Comparison of ENCODE assay signal across 8 cellular contexts in genomic region chr22:31488988-31489617, GRCh38. TPM values are rescaled to one million over a fixed set of nuclear protein-coding genes. Genes with fewer than 3 reads are reported as not detected.
DNase-seq lines count a peak whose midpoint lies in the region; ATAC-seq and TF ChIP-seq lines count a peak whose summit lies in the region.

No MANE protein-coding gene starts in this region.

- ATAC-seq in Right ventricle myocardium inferior: peak; percentile 11

- H3K79me2 ChIP-seq in OCI-LY1 (ENCODE audit: insufficient read depth, low read length): peaks cover 19% of the 10 kb centered on the region; the same call in 1 of the 2 replicates

- H3K4me3 ChIP-seq in HAP-1: peak overlapping the region; percentile 86
- H3K4me3 ChIP-seq in OCI-LY1 (ENCODE audit: low read depth, low read length, poor library complexity, severe bottlenecking): peak overlapping the region; percentile 72
- H3K4me3 ChIP-seq in ovary: peak overlapping the region; percentile 55

- intact Hi-C loops in activated naive CD4-positive, alpha-beta T cell treated with anti-CD3 and anti-CD28 coated beads for 36 hours (cut with micrococcal nuclease): loop anchor here (1.0 to 2.0 kb wide), 6 partner anchors 37 to 456 kb away; partner anchors contain the start of genes PATZ1 and PRR14L
- intact Hi-C loops in Right ventricle myocardium inferior (cut with DNase I) (loop anchor here (5.0 kb wide), 2 partner anchors 37 to 92 kb away; partner anchors contain the start of gene DRG1), ovary (cut with DNase I) (no loop called here)

- no peak for TF ChIP-seq EP300 in ovary (IDR thresholded peaks at IDR 0.05)

- H3K36me3 Mint-ChIP-seq in activated naive CD4-positive, alpha-beta T cell treated with anti-CD3 and anti-CD28 coated beads for 36 hours (ENCODE audit: low read depth): peaks cover 23% of the 10 kb centered on the region

- H3K27me3 ChIP-seq in HAP-1 (ENCODE audit: low read depth): no peaks in the 10 kb centered on the region
- no peaks in the 10 kb centered on the region for H3K27me3 ChIP-seq in OCI-LY1 (ENCODE audit: insufficient read depth, low read length)
- H3K27me3 ChIP-seq in ovary: no peaks in the 10 kb centered on the region

- no peaks in the 10 kb centered on the region for H3K27me3 Mint-ChIP-seq in activated naive CD4-positive, alpha-beta T cell treated with anti-CD3 and anti-CD28 coated beads for 36 hours (ENCODE audit: low read depth)

- H4K20me1 ChIP-seq in OCI-LY1 (ENCODE audit: insufficient read depth, low read length): no peaks in the 10 kb centered on the region

- no peak overlapping the region for H2AFZ ChIP-seq in OCI-LY1 (ENCODE audit: low read length)

- peak overlapping the region; percentile 95 for H3K27ac ChIP-seq in OCI-LY1 (ENCODE audit: low read depth, low read length, poor library complexity, severe bottlenecking)
- H3K27ac ChIP-seq in ovary: peak overlapping the region; percentile 89 to 97

- no peak for TF ChIP-seq POLR2A in ovary (IDR thresholded peaks at IDR 0.05)

- H3F3A ChIP-seq in OCI-LY1 (ENCODE audit: insufficient read depth, low read length): peaks cover 4% of the 10 kb centered on the region; the same call in 1 of the 2 replicates

- CTCF ChIA-PET in GM10248 (lab: Yijun Ruan, JAX): interaction anchor here (1.0 to 1.8 kb wide), 5 partner anchors 11 to 149 kb away, joined by 3 to 5 read pairs (median 4); no protein-coding TSS in a partner anchor
- CTCF ChIA-PET in activated naive CD4-positive, alpha-beta T cell treated with anti-CD3 and anti-CD28 coated beads for 36 hours (lab: Charles Lee): interaction anchor here (0.6 to 1.8 kb wide), 5 partner anchors 13 to 341 kb away, joined by 3 to 5 read pairs (median 4); no protein-coding TSS in a partner anchor

- H3K9me3 ChIP-seq in HAP-1: no peaks in the 10 kb centered on the region
- no peaks in the 10 kb centered on the region for H3K9me3 ChIP-seq in OCI-LY1 (ENCODE audit: low read length)
- H3K9me3 ChIP-seq in ovary: no peaks in the 10 kb centered on the region

- H3K4me3 Mint-ChIP-seq in activated naive CD4-positive, alpha-beta T cell treated with anti-CD3 and anti-CD28 coated beads for 36 hours: peak overlapping the region; percentile 78

- H3K4me2 ChIP-seq in OCI-LY1 (ENCODE audit: low read length): peak overlapping the region; percentile 82

- peak overlapping the region; percentile 86 for H3K9ac ChIP-seq in OCI-LY1 (ENCODE audit: low read length)

- H3K4me1 Mint-ChIP-seq in activated naive CD4-positive, alpha-beta T cell treated with anti-CD3 and anti-CD28 coated beads for 36 hours (ENCODE audit: low read depth): peaks cover 48% of the 10 kb centered on the region

- peaks cover 13% of the 10 kb centered on the region; the same call in 1 of the 2 replicates for H3K4me1 ChIP-seq in HAP-1
- H3K4me1 ChIP-seq in OCI-LY1 (ENCODE audit: insufficient read depth, low read length, severe bottlenecking): peaks cover 35% of the 10 kb centered on the region
- H3K4me1 ChIP-seq in ovary (ENCODE audit: insufficient read depth): peaks cover 4% of the 10 kb centered on the region

- in situ Hi-C loops in HAP-1 (cut with MboI; ENCODE audit: low sequenced_read_pairs): no loop called here

- TF ChIP-seq CTCF in GM10248 (IDR thresholded peaks at IDR 0.05; ENCODE audit: control extremely low read depth, extremely low read depth, low read depth, missing control alignments): peak; percentile 10
- no peak for TF ChIP-seq CTCF in OCI-LY1 (IDR thresholded peaks at IDR 0.05; ENCODE audit: low read length)
- TF ChIP-seq CTCF in ovary (IDR thresholded peaks at IDR 0.05): no peak

- H3K9me2 ChIP-seq in OCI-LY1 (ENCODE audit: low read depth, low read length): no peaks in the 10 kb centered on the region

- H3K36me3 ChIP-seq in HAP-1 (replicated peaks): peaks cover 38% of the 10 kb centered on the region
- peaks cover 36% of the 10 kb centered on the region for H3K36me3 ChIP-seq in OCI-LY1 (ENCODE audit: insufficient read depth, low read length)
- H3K36me3 ChIP-seq in ovary: no peaks in the 10 kb centered on the region

- POLR2A ChIA-PET in GM10248 (lab: Yijun Ruan, JAX): interaction anchor here (1.3 kb wide), 1 partner anchor 12 kb away, joined by 4 read pairs; no protein-coding TSS in a partner anchor

- WGBS in ovary, 3 donors: 0 to 1% (median 1%) methylated on average over 15 to 61 of the region's 61 CpGs

- DNase-seq in GM10248 (ENCODE audit: extremely low spot score) (peak; percentile 44), HAP-1 (ENCODE audit: low spot score in 2 of 2) (peak in 1 of 2 experiments; percentile 56), Right ventricle myocardium inferior (ENCODE audit: missing footprints) (no peak), ovary (peak; percentile 24 to 62 (median 48)), foreskin melanocyte (no peak), NCI-H1436 treated with DMSO at 0.1 percent for 48 hours (lab: John Stamatoyannopoulos, UW) (no peak)
- DNase-seq in activated naive CD4-positive, alpha-beta T cell treated with anti-CD3 and anti-CD28 coated beads for 36 hours: peak; percentile 63

- peak overlapping the region; percentile 79 for H3K27ac Mint-ChIP-seq in activated naive CD4-positive, alpha-beta T cell treated with anti-CD3 and anti-CD28 coated beads for 36 hours

- H3K9me3 Mint-ChIP-seq in activated naive CD4-positive, alpha-beta T cell treated with anti-CD3 and anti-CD28 coated beads for 36 hours: no peaks in the 10 kb centered on the region

RNA-seq across cellular contexts. Expression of gene EIF4ENIF1, which starts 0.5 kb away (rescaled TPM):
- 10 to 100 TPM; 28.1 to 29.0 TPM for total RNA-seq in activated naive CD4-positive, alpha-beta T cell treated with anti-CD3 and anti-CD28 coated beads for 36 hours
- total RNA-seq in Right ventricle myocardium inferior (30.5 TPM), ovary (10 to 100 TPM in 6 of 7 donors, 1 to 10 TPM in 1; 8.4 to 43.6 (median 37.5) TPM)
- 10 to 100 TPM; 22.3 to 50.2 TPM for polyA plus RNA-seq in ovary

RNA-seq across cellular contexts. Expression of gene SFI1, which starts 7.2 kb away (rescaled TPM):
- total RNA-seq in activated naive CD4-positive, alpha-beta T cell treated with anti-CD3 and anti-CD28 coated beads for 36 hours: 100 to 1,000 TPM; 147 to 155 TPM
- 6.7 TPM for total RNA-seq in Right ventricle myocardium inferior
- 10 to 100 TPM; 24.1 to 33.9 (median 26.1) TPM for total RNA-seq in ovary
- 10 to 100 TPM; 10.8 to 15.7 TPM for polyA plus RNA-seq in ovary

Comparison
In these comparisons a context has a peak if more than half of its experiments do, and no peak if none do; other contexts are left out.
1. DNase-seq: peak in GM10248 (single experiment), activated naive CD4-positive, alpha-beta T cell treated with anti-CD3 and anti-CD28 coated beads for 36 hours (single experiment) and ovary (5 of 5); none in Right ventricle myocardium inferior (single experiment), foreskin melanocyte (single experiment) and NCI-H1436 treated with DMSO at 0.1 percent for 48 hours (single experiment).
2. RNA of gene SFI1, which starts 7.2 kb away (total RNA-seq): 147 to 155 TPM in activated naive CD4-positive, alpha-beta T cell treated with anti-CD3 and anti-CD28 coated beads for 36 hours; 24.1 to 33.9 TPM in ovary and 6.7 TPM in Right ventricle myocardium inferior (single experiment); every median in the first group is over 4 times any median in the second.
3. intact Hi-C loops: an anchor here in activated naive CD4-positive, alpha-beta T cell treated with anti-CD3 and anti-CD28 coated beads for 36 hours (1.0 to 2.0 kb wide) and Right ventricle myocardium inferior (5.0 kb wide); none called in ovary.
4. Peak in every context shown above with its lines, with median percentiles within 50 percentile points of each other: H3K4me3 ChIP-seq.